In genomic region chr1:204258213-204259115, GRCh38 we compare ENCODE assay signal across 8 cellular contexts. TPM values are rescaled to one million over a fixed set of nuclear protein-coding genes. Genes with fewer than 3 reads are reported as not detected.
DNase-seq lines count a peak whose midpoint lies in the region; ATAC-seq, FAIRE-seq and TF ChIP-seq lines count a peak whose summit lies in the region.

No MANE protein-coding gene starts in this region.

- H3K27me3 Mint-ChIP-seq in activated naive CD8-positive, alpha-beta T cell treated with anti-CD3 and anti-CD28 coated beads for 36 hours, result no peaks in the 10 kb centered on the region

- H3K4me1 Mint-ChIP-seq in activated naive CD8-positive, alpha-beta T cell treated with anti-CD3 and anti-CD28 coated beads for 36 hours, result no peaks in the 10 kb centered on the region

- H3K4me3 ChIP-seq in heart right ventricle (no peak overlapping the region), smooth muscle cell (no peak overlapping the region)

- H3K4me1 ChIP-seq in heart right ventricle, result peaks cover 1 to 21% (median 10%) of the 10 kb centered on the region in 9 donors
- H3K4me1 ChIP-seq in smooth muscle cell (ENCODE audit: low read depth), result peaks cover 25% of the 10 kb centered on the region

- no peak overlapping the region for H3K27ac Mint-ChIP-seq in activated naive CD8-positive, alpha-beta T cell treated with anti-CD3 and anti-CD28 coated beads for 36 hours

- intact Hi-C loops in heart right ventricle (cut with DNase I), result loop anchor here in 9 of 10 donors (1.0 to 10.0 kb wide), 6 partner anchors 49 to 109 kb away; no protein-coding TSS in a partner anchor

- no peaks in the 10 kb centered on the region for H3K27me3 ChIP-seq in heart right ventricle
- H3K27me3 ChIP-seq in smooth muscle cell (ENCODE audit: low read depth), result no peaks in the 10 kb centered on the region

- no peak overlapping the region for H2AFZ ChIP-seq in smooth muscle cell (ENCODE audit: low read depth)

- ATAC-seq in heart right ventricle, result peak; percentile 56 to 82 (median 68)
- no peak for ATAC-seq in HG02938 (IDR thresholded peaks at IDR 0.05; ENCODE audit: unreplicated experiment)
- no peak for ATAC-seq in HG02973 (IDR thresholded peaks at IDR 0.05; ENCODE audit: unreplicated experiment)

- peak; percentile 82 for DNase-seq in Ammon's horn (ENCODE audit: low spot score)
- peak; percentile 36 for DNase-seq in GM19239 (ENCODE audit: insufficient read length, low spot score)
- peak; percentile 47 for DNase-seq in NCI-H82 treated with DMSO at 0.1 percent for 48 hours (lab: John Stamatoyannopoulos, UW; ENCODE audit: unreplicated experiment)
- DNase-seq in activated naive CD8-positive, alpha-beta T cell treated with anti-CD3 and anti-CD28 coated beads for 36 hours, result peak; percentile 16
- peak; percentile 59 to 64 for DNase-seq in heart right ventricle
- no peak for DNase-seq in smooth muscle cell (lab: John Stamatoyannopoulos, UW; ENCODE audit: unreplicated experiment)

- H3K9me3 ChIP-seq in heart right ventricle (no peaks in the 10 kb centered on the region), smooth muscle cell (replicated peaks; ENCODE audit: low read depth) (no peaks in the 10 kb centered on the region)

- peaks cover 5% of the 10 kb centered on the region for H4K20me1 ChIP-seq in smooth muscle cell (ENCODE audit: low read depth)

- peaks cover 15% of the 10 kb centered on the region for H3F3A ChIP-seq in smooth muscle cell (ENCODE audit: low read depth)

- H3K36me3 Mint-ChIP-seq in activated naive CD8-positive, alpha-beta T cell treated with anti-CD3 and anti-CD28 coated beads for 36 hours, result no peaks in the 10 kb centered on the region

- no peak overlapping the region for H3K9ac ChIP-seq in smooth muscle cell (ENCODE audit: low read depth)

- H3K9me3 Mint-ChIP-seq in activated naive CD8-positive, alpha-beta T cell treated with anti-CD3 and anti-CD28 coated beads for 36 hours, result no peaks in the 10 kb centered on the region

- no peak for FAIRE-seq in GM19239 (lab: Jason Lieb, UNC)

- peak overlapping the region in 1 of 10 donors; percentile 31 for H3K27ac ChIP-seq in heart right ventricle
- H3K27ac ChIP-seq in smooth muscle cell (ENCODE audit: low read depth), result no peak overlapping the region

- TF ChIP-seq CTCF in heart right ventricle (IDR thresholded peaks at IDR 0.05) (peak; percentile 44 to 77 (median 69)), smooth muscle cell (IDR thresholded peaks at IDR 0.05; ENCODE audit: borderline replicate concordance, insufficient read depth, poor library complexity, severe bottlenecking) (peak; percentile 77)

- no peak overlapping the region for H3K4me2 ChIP-seq in smooth muscle cell

- no peaks in the 10 kb centered on the region for H3K79me2 ChIP-seq in smooth muscle cell (ENCODE audit: low read depth)

- H3K36me3 ChIP-seq in heart right ventricle, result peaks cover 0 to 78% (median 0%) of the 10 kb centered on the region in 9 donors
- H3K36me3 ChIP-seq in smooth muscle cell (ENCODE audit: low read depth), result no peaks in the 10 kb centered on the region

- WGBS in heart right ventricle, 2 donors, result 67 to 70% methylated on average over 7 of the region's 7 CpGs
- WGBS in smooth muscle cell (ENCODE audit: low lambda C conversion rate), result 55% methylated on average over 7 of the region's 7 CpGs

- no peak overlapping the region for H3K4me3 Mint-ChIP-seq in activated naive CD8-positive, alpha-beta T cell treated with anti-CD3 and anti-CD28 coated beads for 36 hours

RNA-seq across cellular contexts. Expression of gene GOLT1A, which starts 44.7 kb away (rescaled TPM):
- total RNA-seq in activated naive CD8-positive, alpha-beta T cell treated with anti-CD3 and anti-CD28 coated beads for 36 hours, result under 1 TPM in 1 of 2 experiments, not detected in 1; 0.33 TPM
- total RNA-seq in heart right ventricle (not detected), smooth muscle cell (0.54 TPM in 1 of 2 replicates, not detected in the other)
- polyA plus RNA-seq in heart right ventricle (under 1 TPM in 1 of 2 donors, not detected in 1; 0.43 TPM), smooth muscle cell (0.76 TPM in 1 of 2 replicates, not detected in the other)

Comparison
In these comparisons a context has a peak if more than half of its experiments do, and no peak if none do; other contexts are left out.
1. ATAC-seq: peak in heart right ventricle (8 of 8); none in HG02938 (single experiment) and HG02973 (single experiment).